ENCODE assay signal across 33 cellular contexts in the genomic region with DNA sequence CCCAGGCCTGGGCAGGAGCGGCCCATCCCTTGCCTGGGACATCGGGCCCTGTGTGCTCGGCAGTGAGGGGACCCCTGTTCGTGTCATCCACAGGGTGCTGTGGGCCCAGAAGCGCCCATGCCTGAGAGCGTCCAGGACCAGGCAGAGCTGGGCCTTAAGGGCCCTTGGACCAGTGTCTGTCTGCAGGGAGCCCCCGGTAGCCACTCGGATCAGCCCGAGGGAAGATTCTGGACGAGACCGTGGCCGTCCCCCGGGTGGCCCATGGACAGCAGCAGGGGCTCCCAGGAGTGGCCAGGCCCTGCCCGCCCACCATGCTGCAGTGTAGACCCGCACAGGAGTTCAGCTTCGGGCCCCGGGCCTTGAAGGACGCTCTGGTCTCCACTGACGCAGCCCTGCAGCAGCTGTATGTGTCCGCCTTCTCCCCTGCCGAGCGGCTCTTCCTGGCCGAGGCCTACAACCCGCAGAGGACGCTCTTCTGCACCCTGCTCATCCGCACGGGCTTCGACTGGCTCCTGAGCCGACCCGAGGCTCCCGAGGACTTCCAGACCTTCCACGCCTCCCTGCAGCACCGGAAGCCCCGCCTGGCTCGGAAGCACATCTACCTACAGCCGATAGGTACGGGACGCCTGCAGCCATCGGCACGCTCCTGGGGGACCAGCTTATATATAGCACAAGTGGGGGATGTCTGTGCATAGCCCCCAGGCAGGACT. TPM values are rescaled to one million over a fixed set of nuclear protein-coding genes. Genes with fewer than 3 reads are reported as not detected.
A peak's percentile ranks its signal among the peaks of the same experiment; 100 is the strongest.
DNase-seq lines count a peak whose midpoint lies in the region; ATAC-seq and TF ChIP-seq lines count a peak whose summit lies in the region.
"Had no signal": no experiment of that assay in that cellular context is flagged by ENCODE, and none has a peak within 500 bp of the region (broad histone marks: within the 10 kb centered on the region; RNA-seq: fewer than 3 reads in every experiment).

No MANE protein-coding gene starts in this region.

- H3K27ac ChIP-seq in GM23338 (ENCODE audit: low read depth) = no peak overlapping the region
- H3K27ac ChIP-seq: breast epithelium, epithelial cell of prostate, psoas muscle, sigmoid colon had no signal

- no peak for TF ChIP-seq CTCF in GM23338 (conservative IDR thresholded peaks at IDR 0.05; ENCODE audit: low read depth in 2 of 2)
- no peak for TF ChIP-seq CTCF in WTC11 (IDR thresholded peaks at IDR 0.05)
- no peak for TF ChIP-seq CTCF in type B pancreatic cell (conservative IDR thresholded peaks at IDR 0.05)

- H2AFZ ChIP-seq in GM23338 = no peak overlapping the region

- H3K4me1 Mint-ChIP-seq in activated naive CD8-positive, alpha-beta T cell (ENCODE audit: low read depth) = peaks cover 25% of the 10 kb centered on the region
- peaks cover 23% of the 10 kb centered on the region for H3K4me1 Mint-ChIP-seq in activated naive CD8-positive, alpha-beta T cell treated with anti-CD3 and anti-CD28 coated beads, Interleukin-2, amount 50 U/mL, for 24 hours
- H3K4me1 Mint-ChIP-seq in GM23338 (peaks cover 3% of the 10 kb centered on the region), WTC11 (0 out of 2 replicates have a peak, but pooled peaks cover 3% of the 10 kb centered on the region), type B pancreatic cell (ENCODE audit: unreplicated experiment) (no peaks in the 10 kb centered on the region)

- H3K36me3 Mint-ChIP-seq in activated naive CD8-positive, alpha-beta T cell = no peaks in the 10 kb centered on the region
- H3K36me3 Mint-ChIP-seq in activated naive CD8-positive, alpha-beta T cell treated with anti-CD3 and anti-CD28 coated beads, Interleukin-2, amount 50 U/mL, for 24 hours (ENCODE audit: low read depth) = no peaks in the 10 kb centered on the region
- H3K36me3 Mint-ChIP-seq in GM23338 (ENCODE audit: low read depth) = no peaks in the 10 kb centered on the region
- H3K36me3 Mint-ChIP-seq in WTC11 = no peaks in the 10 kb centered on the region
- H3K36me3 Mint-ChIP-seq in type B pancreatic cell = no peaks in the 10 kb centered on the region
- H3K36me3 Mint-ChIP-seq: CD14-positive monocyte; naive thymus-derived CD4-positive, alpha-beta T cell had no signal

- no peak overlapping the region for H3K4me2 ChIP-seq in GM23338

- H3K27ac Mint-ChIP-seq in activated naive CD8-positive, alpha-beta T cell = no peak overlapping the region
- H3K27ac Mint-ChIP-seq in activated naive CD8-positive, alpha-beta T cell treated with anti-CD3 and anti-CD28 coated beads, Interleukin-2, amount 50 U/mL, for 24 hours = no peak overlapping the region
- H3K27ac Mint-ChIP-seq in GM23338 = no peak overlapping the region
- H3K27ac Mint-ChIP-seq in WTC11 = peak overlapping the region; percentile 14; the same call in 1 of the 2 replicates
- H3K27ac Mint-ChIP-seq in type B pancreatic cell = peak overlapping the region; percentile 16
- H3K27ac Mint-ChIP-seq: activated naive CD4-positive, alpha-beta T cell treated with anti-CD3 and anti-CD28 coated beads for 36 hours had no signal

- H3K4me1 ChIP-seq in GM23338 (ENCODE audit: insufficient read depth) = no peaks in the 10 kb centered on the region
- H3K4me1 ChIP-seq: breast epithelium, psoas muscle, sigmoid colon had no signal

- no peaks in the 10 kb centered on the region; the same call in 1 of the 2 replicates for H4K20me1 ChIP-seq in GM23338 (replicated peaks; ENCODE audit: insufficient read depth)

- H3K9me3 Mint-ChIP-seq in activated naive CD8-positive, alpha-beta T cell (ENCODE audit: low read depth) = no peaks in the 10 kb centered on the region
- H3K9me3 Mint-ChIP-seq in activated naive CD8-positive, alpha-beta T cell treated with anti-CD3 and anti-CD28 coated beads, Interleukin-2, amount 50 U/mL, for 24 hours = no peaks in the 10 kb centered on the region
- H3K9me3 Mint-ChIP-seq in GM23338 = 0 out of 3 replicates have a peak, but pooled peaks cover under 1% of the 10 kb centered on the region
- no peaks in the 10 kb centered on the region for H3K9me3 Mint-ChIP-seq in WTC11
- H3K9me3 Mint-ChIP-seq in type B pancreatic cell = no peaks in the 10 kb centered on the region
- H3K9me3 Mint-ChIP-seq: T-helper 1 cell treated with Interleukin-12 subunit alpha and Interleukin-12 subunit beta and Interleukin-4 antibody, amounts not matched to agents 30 μg/mL and 1 μg/mL, for 36 hours had no signal

- no peaks in the 10 kb centered on the region for H3K79me2 ChIP-seq in GM23338 (replicated peaks; ENCODE audit: insufficient read depth)

- POLR2A ChIA-PET in WTC11 (lab: Charles Lee) = no interaction called here

- DNase-seq in activated naive CD8-positive, alpha-beta T cell treated with anti-CD3 and anti-CD28 coated beads, Interleukin-2, amount 50 U/mL, for 24 hours = no peak
- no peak for DNase-seq in GM23338 (ENCODE audit: low spot score)
- no peak for DNase-seq in WTC11 (ENCODE audit: low spot score)
- no peak for DNase-seq in type B pancreatic cell (ENCODE audit: extremely low spot score, unreplicated experiment)
- no peak for DNase-seq in NCI-H526 treated with DMSO at 0.1 percent for 48 hours (lab: John Stamatoyannopoulos, UW)
- DNase-seq in NCI-H2029 (lab: John Stamatoyannopoulos, UW) = no peak
- DNase-seq in NOMO-1 (lab: John Stamatoyannopoulos, UW; ENCODE audit: unreplicated experiment in 2 of 2) = no peak
- DNase-seq: activated CD4-positive, alpha-beta T cell treated with anti-CD3 and anti-CD28 coated beads for 1 hour; activated naive CD4-positive, alpha-beta T cell treated with anti-CD3 and anti-CD28 coated beads for 36 hours; Calu3; DMS79; effector CD8-positive, alpha-beta T cell; GF-D8; hippocampal formation; naive thymus-derived CD4-positive, alpha-beta T cell; NCI-H1105; NCI-H187 treated with DMSO at 0.1 percent for 48 hours; NCI-H2171 treated with DMSO at 0.1 percent for 48 hours; NCI-H510A; psoas muscle; sigmoid colon; stimulated activated CD4-positive, alpha-beta T cell treated with anti-CD3 and anti-CD28 coated beads, Interleukin-12 subunit alpha, Interleukin-12 subunit beta, amount 100 ng/mL, for 4 hours; stimulated activated CD4-positive, alpha-beta T cell treated with anti-CD3 and anti-CD28 coated beads, Interleukin-2, amount 100 ng/mL, for 48 hours; trophoblast cell had no signal

- H3K27me3 ChIP-seq in GM23338 (ENCODE audit: insufficient read depth) = no peaks in the 10 kb centered on the region
- H3K27me3 ChIP-seq: breast epithelium, sigmoid colon had no signal

- H3F3A ChIP-seq in GM23338 (replicated peaks; ENCODE audit: low read depth) = no peaks in the 10 kb centered on the region

- no peak for ATAC-seq in activated naive CD8-positive, alpha-beta T cell treated with anti-CD3 and anti-CD28 coated beads, Interleukin-2, amount 50 U/mL, for 24 hours
- ATAC-seq in GM23338 (peak; percentile 20), WTC11 (peak; percentile 30)
- ATAC-seq: naive thymus-derived CD4-positive, alpha-beta T cell; psoas muscle had no signal

- H3K4me3 Mint-ChIP-seq in activated naive CD8-positive, alpha-beta T cell = peak overlapping the region; percentile 32
- H3K4me3 Mint-ChIP-seq in activated naive CD8-positive, alpha-beta T cell treated with anti-CD3 and anti-CD28 coated beads, Interleukin-2, amount 50 U/mL, for 24 hours = no peak overlapping the region
- H3K4me3 Mint-ChIP-seq in GM23338 (no peak overlapping the region), WTC11 (no peak overlapping the region), type B pancreatic cell (no peak overlapping the region)
- H3K4me3 Mint-ChIP-seq: activated naive CD4-positive, alpha-beta T cell treated with anti-CD3 and anti-CD28 coated beads for 36 hours had no signal

- CTCF ChIA-PET in WTC11 (lab: Charles Lee) = interaction anchor here (0.7 to 4.9 kb wide), 6 partner anchors 10 to 232 kb away, joined by 3 to 44 read pairs (median 4); no protein-coding TSS in a partner anchor

- H3K36me3 ChIP-seq in GM23338 (ENCODE audit: insufficient read depth) = no peaks in the 10 kb centered on the region
- H3K36me3 ChIP-seq: breast epithelium, sigmoid colon had no signal

- H3K27me3 Mint-ChIP-seq in activated naive CD8-positive, alpha-beta T cell = no peaks in the 10 kb centered on the region
- peaks cover 16% of the 10 kb centered on the region for H3K27me3 Mint-ChIP-seq in activated naive CD8-positive, alpha-beta T cell treated with anti-CD3 and anti-CD28 coated beads, Interleukin-2, amount 50 U/mL, for 24 hours
- H3K27me3 Mint-ChIP-seq in GM23338 (ENCODE audit: insufficient read depth, low read depth, poor library complexity) = peaks cover 13% of the 10 kb centered on the region
- no peaks in the 10 kb centered on the region for H3K27me3 Mint-ChIP-seq in WTC11 (ENCODE audit: low read depth)
- H3K27me3 Mint-ChIP-seq in type B pancreatic cell = no peaks in the 10 kb centered on the region

- no peaks in the 10 kb centered on the region for H3K9me2 ChIP-seq in GM23338 (ENCODE audit: insufficient read depth)

- H3K4me3 ChIP-seq in GM23338 = no peak overlapping the region
- H3K4me3 ChIP-seq: breast epithelium, lung, psoas muscle, sigmoid colon had no signal

TF ChIP-seq in GM23338, 12 proteins besides CTCF, POLR2A, EP300 and RAD21 (continues in another document):
- TF ChIP-seq JUNB (IDR thresholded peaks at IDR 0.05; ENCODE audit: unreplicated experiment) (no peak), ZNF114 (CRISPR knock-in tag; IDR thresholded peaks at IDR 0.05) (no peak), ZNF331 (CRISPR knock-in tag; IDR thresholded peaks at IDR 0.05; ENCODE audit: low read depth) (no peak), POLR2AphosphoS5 (IDR thresholded peaks at IDR 0.05; ENCODE audit: low read depth) (no peak), EZH2phosphoT487 (IDR thresholded peaks at IDR 0.05; ENCODE audit: unreplicated experiment) (no peak), STAT1 (IDR thresholded peaks at IDR 0.05; ENCODE audit: unreplicated experiment) (no peak)

RNA-seq across cellular contexts. Expression of a gene that starts 12.3 kb away (rescaled TPM):
- 0.73 and 1.6 TPM in 2 replicates for total RNA-seq in GM23338 (2014; rRNA removed; shearing (Covaris generic))
- 2.0 and 4.5 TPM in 2 replicates for polyA plus RNA-seq in GM23338 (2016; fragmentation: Nextera tagmentation; extraction: Ambion mirVana)
- total RNA-seq in WTC11 (2021) (0.85 to 1.4 TPM (median 1.4 TPM) in 3 replicates), type B pancreatic cell (ENCODE audit: low replicate concordance) (1.2 and 5.6 TPM in 2 replicates)
- total RNA-seq: activated CD8-positive, alpha-beta memory T cell treated with anti-CD3 and anti-CD28 coated beads for 36 hours; HT1080; MCF 10A; psoas muscle had no signal

Comparison
In these comparisons a context has a peak if more than half of its experiments do, and no peak if none do; other contexts are left out.
1. H3K27ac Mint-ChIP-seq: peak in WTC11 (single experiment) and type B pancreatic cell (single experiment); none in activated naive CD8-positive, alpha-beta T cell (single experiment), activated naive CD8-positive, alpha-beta T cell treated with anti-CD3 and anti-CD28 coated beads, Interleukin-2, amount 50 U/mL, for 24 hours (single experiment) and GM23338 (single experiment).